ENCODE assay signal across 14 cellular contexts in genomic region chr11:54561439-54561838, GRCh38. TPM values are rescaled to one million over a fixed set of nuclear protein-coding genes. Genes with fewer than 3 reads are reported as not detected.
"Had no signal": no experiment of that assay in that cellular context is flagged by ENCODE, and none has a peak within 500 bp of the region (broad histone marks: within the 10 kb centered on the region; RNA-seq: fewer than 3 reads in every experiment).

No MANE protein-coding gene starts in this region.

RNA-seq across cellular contexts. Expression of gene OR4C46, which starts 42.4 kb away (rescaled TPM):
- total RNA-seq: activated B cell treated with CpG ODN at 0.5 μM for 24 hours; activated CD4-positive, alpha-beta memory T cell treated with anti-CD3 and anti-CD28 coated beads for 36 hours; activated CD4-positive, alpha-beta memory T cell treated with anti-CD3 and anti-CD28 coated beads, Interleukin-2, amount 10 ng/mL, durations not matched to agents 7 days and 5 days; activated CD4-positive, alpha-beta T cell treated with anti-CD3 and anti-CD28 coated beads for 36 hours; activated CD4-positive, alpha-beta T cell treated with anti-CD3 and anti-CD28 coated beads, Interleukin-2, amount 10 ng/mL, durations not matched to agents 24 days and 14 days; activated CD4-positive, alpha-beta T cell treated with anti-CD3 and anti-CD28 coated beads, Interleukin-2, amount 10 ng/mL, durations not matched to agents 7 days and 5 days; activated CD8-positive, alpha-beta memory T cell treated with anti-CD3 and anti-CD28 coated beads for 36 hours; activated CD8-positive, alpha-beta memory T cell treated with anti-CD3 and anti-CD28 coated beads, Interleukin-2, amount 10 ng/mL, durations not matched to agents 7 days and 5 days; activated CD8-positive, alpha-beta T cell treated with anti-CD3 and anti-CD28 coated beads for 36 hours; activated CD8-positive, alpha-beta T cell treated with anti-CD3 and anti-CD28 coated beads, Interleukin-2, amount 10 ng/mL, durations not matched to agents 7 days and 5 days; T-helper 1 cell treated with Interleukin-12 subunit alpha and Interleukin-12 subunit beta and Interleukin-4 antibody, amounts not matched to agents 30 ng/mL and 1 ng/mL, for 36 hours; T-helper 17 cell; T-helper 2 cell treated with Interferon-gamma antibody and Interleukin-4, amounts not matched to agents 100 ng/mL and 5 ng/mL, for 36 hours; WTC11 had no signal
